ENCODE assay signal across 11 cellular contexts in genomic region chr7:151089893-151090730, GRCh38. TPM values are rescaled to one million over a fixed set of nuclear protein-coding genes. Genes with fewer than 3 reads are reported as not detected.
DNase-seq lines count a peak whose midpoint lies in the region; ATAC-seq and TF ChIP-seq lines count a peak whose summit lies in the region.
"Had no signal": no experiment of that assay in that cellular context is flagged by ENCODE, and none has a peak within 500 bp of the region (broad histone marks: within the 10 kb centered on the region; RNA-seq: fewer than 3 reads in every experiment).

No MANE protein-coding gene starts in this region.

- no peak overlapping the region for H3K4me3 ChIP-seq in choroid plexus epithelial cell (ENCODE audit: low read depth, low read length)
- H3K4me3 ChIP-seq in lung = no peak overlapping the region
- H3K4me3 ChIP-seq: SK-N-MC had no signal

- H3K9me3 ChIP-seq in lung (ENCODE audit: control insufficient read depth in 2 of 2, insufficient read depth in 1 of 2, low read length in 1 of 2) = no peaks in the 10 kb centered on the region

- ATAC-seq in lung (ENCODE audit: insufficient read depth, low FRiP score) (no peak), GM18519 (IDR thresholded peaks at IDR 0.05; ENCODE audit: low FRiP score, unreplicated experiment) (no peak), GM19455 (IDR thresholded peaks at IDR 0.05; ENCODE audit: unreplicated experiment) (no peak)

- DNase-seq in NCI-H2171 (lab: John Stamatoyannopoulos, UW) = peak; percentile 70
- peak; percentile 30 for DNase-seq in choroid plexus epithelial cell (ENCODE audit: low read depth)
- no peak for DNase-seq in lung (ENCODE audit: low spot score)
- DNase-seq in substantia nigra (lab: John Stamatoyannopoulos, UW) = peak in 3 of 49 donors; percentile 21 to 61 (median 55)
- no peak for DNase-seq in NCI-H2196 treated with DMSO at 0.1 percent for 48 hours (lab: John Stamatoyannopoulos, UW; ENCODE audit: unreplicated experiment)
- DNase-seq in stimulated activated CD4-positive, alpha-beta T cell treated with anti-CD3 and anti-CD28 coated beads, Interleukin-4, amount 100 ng/mL, for 4 hours = no peak
- DNase-seq: DMS79; stimulated activated CD4-positive, alpha-beta T cell treated with anti-CD3 and anti-CD28 coated beads, Interleukin-4, amount 100 ng/mL, for 1 hour had no signal

- 74 to 82% methylated on average over 20 to 22 of the region's 22 CpGs for WGBS in lung, 2 donors

- no peaks in the 10 kb centered on the region for H3K27me3 ChIP-seq in lung (ENCODE audit: control insufficient read depth, insufficient read depth)

- peaks cover 0 to 3% of the 10 kb centered on the region in 2 donors for H3K36me3 ChIP-seq in lung (ENCODE audit: control insufficient read depth in 2 of 2, insufficient read depth in 2 of 2, low read length in 2 of 2)

- peak overlapping the region; percentile 27 to 96 for H3K27ac ChIP-seq in lung (ENCODE audit: low read depth in 1 of 2, low read length in 1 of 2)
- peak overlapping the region; percentile 90 for H3K27ac ChIP-seq in substantia nigra (ENCODE audit: low read depth, low read length, poor library complexity, severe bottlenecking)

- peaks cover 0 to 17% of the 10 kb centered on the region in 2 donors for H3K4me1 ChIP-seq in lung (ENCODE audit: control insufficient read depth in 2 of 2, insufficient read depth in 2 of 2, low read length in 2 of 2)

- TF ChIP-seq CTCF in choroid plexus epithelial cell (conservative IDR thresholded peaks at IDR 0.05; ENCODE audit: low read depth, low read length) (no peak), lung (IDR thresholded peaks at IDR 0.05; ENCODE audit: control extremely low read depth, extremely low read depth) (no peak)

RNA-seq across cellular contexts. Expression of gene AGAP3, which starts 3.8 kb away (rescaled TPM):
- 100 to 1,000 TPM in 1 of 2 donors, 10 to 100 TPM in 1; 75.9 to 194 TPM for total RNA-seq in lung
- 100 to 1,000 TPM in 1 of 2 donors, 10 to 100 TPM in 1; 81.8 to 138 TPM for polyA plus RNA-seq in lung

RNA-seq across cellular contexts. Expression of gene TMUB1, which starts 6.8 kb away (rescaled TPM):
- 10 to 100 TPM; 32.8 to 49.6 TPM for total RNA-seq in lung
- polyA plus RNA-seq in lung = 100 to 1,000 TPM in 1 of 2 donors, 10 to 100 TPM in 1; 43.5 to 104 TPM

RNA-seq across cellular contexts. Expression of gene FASTK, which starts 9.5 kb away (rescaled TPM):
- 10 to 100 TPM; 28.9 to 99.8 TPM for total RNA-seq in lung
- 100 to 1,000 TPM in 1 of 2 donors, 10 to 100 TPM in 1; 80.0 to 108 TPM for polyA plus RNA-seq in lung

RNA-seq across cellular contexts. Expression of gene SLC4A2, which starts 30.7 kb away (rescaled TPM):
- total RNA-seq in lung = 100 to 1,000 TPM in 1 of 2 donors, 10 to 100 TPM in 1; 66.3 to 173 TPM
- polyA plus RNA-seq in lung = 100 to 1,000 TPM in 1 of 2 donors, 10 to 100 TPM in 1; 96.7 to 144 TPM

RNA-seq across cellular contexts. Expression of gene CDK5, which starts 32.4 kb away (rescaled TPM):
- total RNA-seq in lung = 10 to 100 TPM in 1 of 2 donors, 1 to 10 TPM in 1; 6.8 to 17.3 TPM
- polyA plus RNA-seq in lung = 10 to 100 TPM in 1 of 2 donors, 1 to 10 TPM in 1; 6.9 to 11.5 TPM

Comparison
In these comparisons a context has a peak if more than half of its experiments do, and no peak if none do; other contexts are left out.
1. DNase-seq: peak in NCI-H2171 (single experiment) and choroid plexus epithelial cell (single experiment); none in lung (single experiment), NCI-H2196 treated with DMSO at 0.1 percent for 48 hours (single experiment) and stimulated activated CD4-positive, alpha-beta T cell treated with anti-CD3 and anti-CD28 coated beads, Interleukin-4, amount 100 ng/mL, for 4 hours (0 of 2).